26 cellular contexts compared by ENCODE assay signal in genomic region chr21:22096314-22096713, GRCh38.
"Had no signal": no experiment of that assay in that cellular context is flagged by ENCODE, and none has a peak within 500 bp of the region (broad histone marks: within the 10 kb centered on the region; RNA-seq: fewer than 3 reads in every experiment).

No MANE protein-coding gene starts in this region.

- ATAC-seq: effector memory CD8-positive, alpha-beta T cell; esophagus mucosa; foreskin keratinocyte; gastrocnemius medialis; gastroesophageal sphincter; heart left ventricle; heart right ventricle had no signal

- H3K27ac ChIP-seq: colonic mucosa, coronary artery, dorsolateral prefrontal cortex, epithelial cell of prostate, esophagus muscularis mucosa, esophagus squamous epithelium, foreskin keratinocyte, gastrocnemius medialis, gastroesophageal sphincter, heart left ventricle, heart right ventricle had no signal

- H3K36me3 ChIP-seq: colonic mucosa, esophagus muscularis mucosa, esophagus squamous epithelium, gastrocnemius medialis, gastroesophageal sphincter, heart left ventricle, heart right ventricle had no signal

- H3K4me1 ChIP-seq: colonic mucosa, esophagus muscularis mucosa, esophagus squamous epithelium, foreskin keratinocyte, gastrocnemius medialis, gastroesophageal sphincter, heart left ventricle, heart right ventricle had no signal

- H3K4me3 ChIP-seq: colonic mucosa, coronary artery, dorsolateral prefrontal cortex, esophagus muscularis mucosa, esophagus squamous epithelium, gastrocnemius medialis, gastroesophageal sphincter, heart left ventricle, heart right ventricle had no signal

- H3K9me3 ChIP-seq: colonic mucosa, esophagus muscularis mucosa, gastrocnemius medialis, gastroesophageal sphincter had no signal

- H3K27me3 ChIP-seq: colonic mucosa, dorsolateral prefrontal cortex, esophagus muscularis mucosa, esophagus squamous epithelium, foreskin keratinocyte, gastrocnemius medialis, gastroesophageal sphincter, heart left ventricle, heart right ventricle had no signal

- FAIRE-seq: colon, endothelial cell of umbilical vein had no signal

- DNase-seq: colonic mucosa; cortex of kidney; dermis blood vessel endothelial cell; dorsolateral prefrontal cortex; effector CD4-positive, alpha-beta T cell; effector CD8-positive, alpha-beta T cell; effector memory CD4-positive, alpha-beta T cell; effector memory CD8-positive, alpha-beta T cell; endodermal cell; erythroblast; esophagus squamous epithelium; foreskin fibroblast; foreskin keratinocyte; foreskin melanocyte; gastrocnemius medialis; glutamatergic neuron; head of caudate nucleus; heart left ventricle; heart right ventricle had no signal
